18 cellular contexts compared by ENCODE assay signal in genomic region chr21:42479582-42479981, GRCh38. TPM values are rescaled to one million over a fixed set of nuclear protein-coding genes. Genes with fewer than 3 reads are reported as not detected.
DNase-seq lines count a peak whose midpoint lies in the region; ATAC-seq and TF ChIP-seq lines count a peak whose summit lies in the region.
"Had no signal": no experiment of that assay in that cellular context is flagged by ENCODE, and none has a peak within 500 bp of the region (broad histone marks: within the 10 kb centered on the region; RNA-seq: fewer than 3 reads in every experiment).

No MANE protein-coding gene starts in this region.

- no peaks in the 10 kb centered on the region for H3K36me3 Mint-ChIP-seq in activated naive CD4-positive, alpha-beta T cell treated with anti-CD3 and anti-CD28 coated beads, Interleukin-2, amount 50 U/mL, for 24 hours
- H3K36me3 Mint-ChIP-seq: CD4-positive, alpha-beta memory T cell had no signal

- H3K27me3 ChIP-seq in upper lobe of left lung: no peaks in the 10 kb centered on the region

- DNase-seq in activated naive CD4-positive, alpha-beta T cell treated with Interleukin-2 at 50 U/mL for 16 hours: no peak
- DNase-seq in head of caudate nucleus (peak in 24 of 42 donors; percentile 16 to 77 (median 44)), putamen (ENCODE audit: low spot score) (peak; percentile 67), RPMI8226 (no peak), upper lobe of left lung (no peak)
- no peak for DNase-seq in activated naive CD4-positive, alpha-beta T cell (lab: John Stamatoyannopoulos, UW)
- DNase-seq: ACHN; BE2C; CD4-positive, alpha-beta memory T cell; DMS153; DMS79; GDM1; GM23248; IMR-90 had no signal

- no peak overlapping the region for H3K4me3 Mint-ChIP-seq in activated naive CD4-positive, alpha-beta T cell treated with anti-CD3 and anti-CD28 coated beads, Interleukin-2, amount 50 U/mL, for 24 hours
- H3K4me3 Mint-ChIP-seq: CD4-positive, alpha-beta memory T cell had no signal

- H3K36me3 ChIP-seq in upper lobe of left lung: no peaks in the 10 kb centered on the region
- H3K36me3 ChIP-seq: BE2C, HAP-1 had no signal

- no peaks in the 10 kb centered on the region for H3K9me3 Mint-ChIP-seq in activated naive CD4-positive, alpha-beta T cell treated with anti-CD3 and anti-CD28 coated beads, Interleukin-2, amount 50 U/mL, for 24 hours
- H3K9me3 Mint-ChIP-seq: CD4-positive, alpha-beta memory T cell had no signal

- intact Hi-C loops in head of caudate nucleus (cut with DNase I): no loop called here

- TF ChIP-seq EP300 in upper lobe of left lung (IDR thresholded peaks at IDR 0.05): no peak

- no peak for TF ChIP-seq POLR2A in upper lobe of left lung (IDR thresholded peaks at IDR 0.05)

- ATAC-seq in upper lobe of left lung (ENCODE audit: low FRiP score in 2 of 2): no peak

- WGBS in upper lobe of left lung, 2 donors: 82 to 88% methylated on average over 5 of the region's 5 CpGs

- no peaks in the 10 kb centered on the region for H3K4me1 ChIP-seq in upper lobe of left lung
- H3K4me1 ChIP-seq: BE2C, HAP-1 had no signal

- no peaks in the 10 kb centered on the region for H3K4me1 Mint-ChIP-seq in activated naive CD4-positive, alpha-beta T cell treated with anti-CD3 and anti-CD28 coated beads, Interleukin-2, amount 50 U/mL, for 24 hours
- H3K4me1 Mint-ChIP-seq: CD4-positive, alpha-beta memory T cell had no signal

- H3K27ac Mint-ChIP-seq in activated naive CD4-positive, alpha-beta T cell treated with anti-CD3 and anti-CD28 coated beads, Interleukin-2, amount 50 U/mL, for 24 hours: peak overlapping the region; percentile 57
- H3K27ac Mint-ChIP-seq: CD4-positive, alpha-beta memory T cell had no signal

- no peaks in the 10 kb centered on the region for H3K9me3 ChIP-seq in upper lobe of left lung
- H3K9me3 ChIP-seq: BE2C, HAP-1 had no signal

- H3K27ac ChIP-seq in upper lobe of left lung: no peak overlapping the region
- H3K27ac ChIP-seq: C4-2B, GM23248 had no signal

- TF ChIP-seq CTCF in upper lobe of left lung (IDR thresholded peaks at IDR 0.05): no peak

- H3K4me3 ChIP-seq in upper lobe of left lung: no peak overlapping the region
- H3K4me3 ChIP-seq: GM23248, HAP-1 had no signal

- H3K27me3 Mint-ChIP-seq in activated naive CD4-positive, alpha-beta T cell treated with anti-CD3 and anti-CD28 coated beads, Interleukin-2, amount 50 U/mL, for 24 hours: no peaks in the 10 kb centered on the region

RNA-seq across cellular contexts. Expression of gene RSPH1, which starts 16.4 kb away (rescaled TPM):
- total RNA-seq in upper lobe of left lung: 10 to 100 TPM in 5 of 6 donors, under 1 TPM in 1; 0.46 to 68.4 (median 13.4) TPM
- total RNA-seq: CD4-positive, alpha-beta memory T cell; H4; IMR-90 had no signal

RNA-seq across cellular contexts. Expression of gene SLC37A1, which starts 34.1 kb away (rescaled TPM):
- total RNA-seq in upper lobe of left lung: 10 to 100 TPM; 20.8 to 70.2 (median 36.8) TPM
- total RNA-seq: GM23248 had no signal

Comparison
In these comparisons a context has a peak if more than half of its experiments do, and no peak if none do; other contexts are left out.
1. DNase-seq: peak in head of caudate nucleus (24 of 42) and putamen (single experiment); none in activated naive CD4-positive, alpha-beta T cell treated with Interleukin-2 at 50 U/mL for 16 hours (single experiment), RPMI8226 (single experiment), upper lobe of left lung (0 of 2) and activated naive CD4-positive, alpha-beta T cell (0 of 4).